8 cellular contexts compared by ENCODE assay signal in the genomic region with DNA sequence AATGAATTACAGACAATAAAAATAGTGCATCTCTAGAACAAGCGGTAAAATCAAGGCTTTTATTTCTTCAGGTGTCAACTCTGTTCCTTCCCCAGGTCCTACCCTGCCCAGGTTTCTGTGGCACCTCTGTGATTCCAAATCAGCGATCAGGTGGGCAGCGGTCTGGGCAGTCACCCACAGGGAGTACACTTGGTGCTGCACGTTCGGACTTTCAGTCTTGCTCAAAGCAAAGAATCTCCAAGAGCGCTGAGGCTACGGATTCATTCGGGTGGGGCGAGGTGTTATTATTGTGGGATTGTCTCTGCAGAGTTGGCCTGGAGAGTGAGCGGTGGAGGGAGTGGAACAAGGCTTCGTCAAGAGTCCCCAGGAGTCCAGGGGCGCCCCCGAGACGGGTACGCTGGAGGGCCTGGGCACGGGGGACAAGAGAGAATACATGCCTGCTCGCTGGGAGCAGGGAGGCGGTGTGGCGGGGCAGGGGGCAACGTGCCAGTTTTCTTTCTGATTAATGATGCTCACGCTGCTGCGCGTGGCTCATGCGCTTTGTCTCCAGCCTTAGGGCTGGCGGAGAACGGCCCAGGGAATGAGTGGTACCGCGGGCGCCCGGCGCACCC. TPM values are rescaled to one million over a fixed set of nuclear protein-coding genes. Genes with fewer than 3 reads are reported as not detected.
DNase-seq lines count a peak whose midpoint lies in the region; ATAC-seq and TF ChIP-seq lines count a peak whose summit lies in the region.

No MANE protein-coding gene starts in this region.

- H2AFZ ChIP-seq in DND-41 (ENCODE audit: low read depth, low read length): 0 out of 2 replicates have a peak overlapping the region, but pooled peaks have one; percentile 14

- peak overlapping the region; percentile 77 for H3K4me2 ChIP-seq in DND-41 (ENCODE audit: insufficient read depth, low read length)

- H3K27me3 ChIP-seq in DND-41 (ENCODE audit: insufficient read depth, low read length, poor library complexity) (no peaks in the 10 kb centered on the region), iPS DF 6.9 (ENCODE audit: control insufficient read depth, insufficient read depth, low read length) (peaks cover 26% of the 10 kb centered on the region)

- POLR2A ChIA-PET in activated B cell treated with CpG ODN at 0.5 μM for 24 hours (lab: Charles Lee): no interaction called here

- H3K79me2 ChIP-seq in DND-41 (ENCODE audit: insufficient read depth, low read length): peaks cover 100% of the 10 kb centered on the region

- CTCF ChIA-PET in activated B cell treated with CpG ODN at 0.5 μM for 24 hours (lab: Charles Lee): no interaction called here

- no CpG with 5 or more reads among the region's 31 CpGs for WGBS in iPS DF 6.9 (ENCODE audit: insufficient coverage, insufficient read length)

- peaks cover 4% of the 10 kb centered on the region; the same call in 1 of the 2 replicates for H4K20me1 ChIP-seq in DND-41 (ENCODE audit: insufficient read depth, low read length)

- peaks cover 2% of the 10 kb centered on the region for H3K9me3 ChIP-seq in DND-41 (ENCODE audit: insufficient read depth, low read length, severe bottlenecking)
- no peaks in the 10 kb centered on the region for H3K9me3 ChIP-seq in iPS DF 6.9 (ENCODE audit: control insufficient read depth, insufficient read depth, low read length)

- H3K27ac ChIP-seq in DND-41 (ENCODE audit: low read length) (peak overlapping the region; percentile 100), iPS DF 6.9 (ENCODE audit: low read length) (no peak overlapping the region)

- no peaks in the 10 kb centered on the region for H3K36me3 Mint-ChIP-seq in activated B cell treated with CpG ODN at 0.5 μM for 24 hours (ENCODE audit: low read depth)

- H3K9me3 Mint-ChIP-seq in activated B cell treated with CpG ODN at 0.5 μM for 24 hours: no peaks in the 10 kb centered on the region

- peak overlapping the region in 1 of 2 experiments; percentile 81; a peak in 3 of 4 replicates for H3K4me3 ChIP-seq in DND-41 (ENCODE audit: low read depth in 1 of 2, low read length in 2 of 2)
- peak overlapping the region; percentile 31 for H3K4me3 ChIP-seq in iPS DF 6.9 (ENCODE audit: low read length)

- ATAC-seq in DND-41 (ENCODE audit: insufficient read depth, low read depth): peak; percentile 43
- ATAC-seq in activated B cell treated with CpG ODN at 0.5 μM for 24 hours (ENCODE audit: low read depth): no peak
- peak; percentile 34 for ATAC-seq in sciatic nerve
- ATAC-seq in HG02981 (IDR thresholded peaks at IDR 0.05; ENCODE audit: unreplicated experiment): no peak
- ATAC-seq in HG02623 (IDR thresholded peaks at IDR 0.05; ENCODE audit: unreplicated experiment): no peak

- intact Hi-C loops in activated B cell treated with CpG ODN at 0.5 μM for 24 hours (cut with micrococcal nuclease) (no loop called here), sciatic nerve (cut with DNase I) (no loop called here)

- H3K9ac ChIP-seq in DND-41 (ENCODE audit: low read depth, low read length): peak overlapping the region; percentile 97

- TF ChIP-seq CTCF in DND-41 (IDR thresholded peaks at IDR 0.05; ENCODE audit: borderline replicate concordance, extremely low read depth, low read length, poor library complexity, severe bottlenecking) (no peak), activated B cell treated with CpG ODN at 0.5 μM for 24 hours (IDR thresholded peaks at IDR 0.05) (no peak)

- H3K36me3 ChIP-seq in DND-41 (ENCODE audit: insufficient read depth, low read length): peaks cover 34% of the 10 kb centered on the region
- no peaks in the 10 kb centered on the region for H3K36me3 ChIP-seq in iPS DF 6.9 (ENCODE audit: control insufficient read depth, insufficient read depth, low read length)

- peaks cover 30% of the 10 kb centered on the region for H3K27me3 Mint-ChIP-seq in activated B cell treated with CpG ODN at 0.5 μM for 24 hours

- peak; percentile 80 for DNase-seq in DND-41
- no peak for DNase-seq in activated B cell treated with CpG ODN at 0.5 μM for 24 hours
- no peak for DNase-seq in iPS DF 6.9 (ENCODE audit: low read depth, low spot score)
- no peak for DNase-seq in sciatic nerve (ENCODE audit: low spot score)
- DNase-seq in stimulated activated CD4-positive, alpha-beta T cell treated with anti-CD3 and anti-CD28 coated beads, Interleukin-4, amount 100 ng/mL, for 24 hours: no peak
- no peak for DNase-seq in 8988T

- peaks cover 17% of the 10 kb centered on the region for H3K4me1 Mint-ChIP-seq in activated B cell treated with CpG ODN at 0.5 μM for 24 hours

- peak overlapping the region; percentile 48 for H3K4me3 Mint-ChIP-seq in activated B cell treated with CpG ODN at 0.5 μM for 24 hours

- H3K4me1 ChIP-seq in DND-41 (ENCODE audit: insufficient read depth, low read length): peaks cover 56% of the 10 kb centered on the region
- peaks cover 3% of the 10 kb centered on the region for H3K4me1 ChIP-seq in iPS DF 6.9 (ENCODE audit: control insufficient read depth, insufficient read depth, low read length)

- no peak overlapping the region for H3K27ac Mint-ChIP-seq in activated B cell treated with CpG ODN at 0.5 μM for 24 hours

RNA-seq across cellular contexts. Expression of a gene that starts 0.6 kb away (rescaled TPM):
- total RNA-seq in activated B cell treated with CpG ODN at 0.5 μM for 24 hours: not detected in 2 replicates
- 0.62 TPM for total RNA-seq in sciatic nerve

Comparison
In these comparisons a context has a peak if more than half of its experiments do, and no peak if none do; other contexts are left out.
1. ATAC-seq: peak in DND-41 (single experiment) and sciatic nerve (single experiment); none in activated B cell treated with CpG ODN at 0.5 μM for 24 hours (single experiment), HG02981 (single experiment) and HG02623 (single experiment).